In genomic region chr2:56227811-56228210, GRCh38 we compare ENCODE assay signal across 16 cellular contexts. TPM values are rescaled to one million over a fixed set of nuclear protein-coding genes. Genes with fewer than 3 reads are reported as not detected.
DNase-seq lines count a peak whose midpoint lies in the region; TF ChIP-seq lines count a peak whose summit lies in the region.
"Had no signal": no experiment of that assay in that cellular context is flagged by ENCODE, and none has a peak within 500 bp of the region (broad histone marks: within the 10 kb centered on the region; RNA-seq: fewer than 3 reads in every experiment).

No MANE protein-coding gene starts in this region.

- peak overlapping the region; percentile 32 for H3K9ac ChIP-seq in skeletal muscle satellite cell (ENCODE audit: low read depth, low read length)
- H3K9ac ChIP-seq: BLaER1 had no signal

- no peak for TF ChIP-seq EP300 in esophagus muscularis mucosa (IDR thresholded peaks at IDR 0.05)

- no peaks in the 10 kb centered on the region; the same call in 1 of the 2 replicates for H3K27me3 Mint-ChIP-seq in HFFc6 (ENCODE audit: insufficient read depth)
- H3K27me3 Mint-ChIP-seq: CD8-positive, alpha-beta memory T cell had no signal

- no peak overlapping the region for H3K4me2 ChIP-seq in skeletal muscle satellite cell (ENCODE audit: low read length)
- H3K4me2 ChIP-seq: BLaER1, GM23338 had no signal

- H3K4me3 Mint-ChIP-seq in HFFc6, result no peak overlapping the region
- H3K4me3 Mint-ChIP-seq: CD8-positive, alpha-beta memory T cell; GM23338 had no signal

- 100% methylated on average over 1 of the region's 1 CpG for WGBS in esophagus muscularis mucosa

- no peak overlapping the region for H3K4me3 ChIP-seq in AG10803 (ENCODE audit: low read length)
- H3K4me3 ChIP-seq in fibroblast of pulmonary artery (replicated peaks; ENCODE audit: low read depth, low read length), result no peak overlapping the region
- H3K4me3 ChIP-seq in skeletal muscle satellite cell (ENCODE audit: low read length), result no peak overlapping the region
- H3K4me3 ChIP-seq in esophagus muscularis mucosa, result no peak overlapping the region
- H3K4me3 ChIP-seq: BLaER1, GM23338, K562 had no signal

- DNase-seq in AG10803 (ENCODE audit: low read depth) (peak; percentile 59), HFFc6 (no peak), fibroblast of pulmonary artery (ENCODE audit: low read depth) (peak; percentile 27), NCI-H1694 treated with DMSO at 0.1 percent for 48 hours (lab: John Stamatoyannopoulos, UW) (no peak), esophagus muscularis mucosa (ENCODE audit: extremely low spot score) (no peak), DMS153 treated with DMSO at 0.1 percent for 48 hours (lab: John Stamatoyannopoulos, UW; ENCODE audit: unreplicated experiment) (no peak)
- DNase-seq: AML-193; Caco-2; CD8-positive, alpha-beta memory T cell; DMS53; H7 had no signal

- no peak overlapping the region for H3K27ac ChIP-seq in esophagus muscularis mucosa (replicated peaks in 1 of 4)
- H3K27ac ChIP-seq: BLaER1, HL-60 had no signal

- peaks cover 95% of the 10 kb centered on the region for H3K4me1 Mint-ChIP-seq in HFFc6 (ENCODE audit: low read depth)
- H3K4me1 Mint-ChIP-seq: CD8-positive, alpha-beta memory T cell had no signal

- intact Hi-C loops in esophagus muscularis mucosa (cut with DNase I), result no loop called here

- H3K27me3 ChIP-seq in skeletal muscle satellite cell (ENCODE audit: control insufficient read depth, insufficient read depth, low read length) (no peaks in the 10 kb centered on the region), esophagus muscularis mucosa (peaks cover 0 to 3% (median 0%) of the 10 kb centered on the region in 4 donors)
- H3K27me3 ChIP-seq: BLaER1 had no signal

- no peak for TF ChIP-seq CTCF in AG10803 (conservative IDR thresholded peaks at IDR 0.05; ENCODE audit: low read length)
- TF ChIP-seq CTCF in HFFc6 (IDR thresholded peaks at IDR 0.05), result no peak
- no peak for TF ChIP-seq CTCF in fibroblast of pulmonary artery (IDR thresholded peaks at IDR 0.05; ENCODE audit: low read length, missing control alignments)
- no peak for TF ChIP-seq CTCF in esophagus muscularis mucosa (IDR thresholded peaks at IDR 0.05)

- no peaks in the 10 kb centered on the region for H3K9me3 Mint-ChIP-seq in HFFc6
- H3K9me3 Mint-ChIP-seq: GM23338 had no signal

- H3K27ac Mint-ChIP-seq in HFFc6, result peak overlapping the region; percentile 66; the same call in 1 of the 2 replicates
- H3K27ac Mint-ChIP-seq: CD8-positive, alpha-beta memory T cell; GM23338 had no signal

- H3K36me3 ChIP-seq in skeletal muscle satellite cell (ENCODE audit: insufficient read depth, low read length) (no peaks in the 10 kb centered on the region), esophagus muscularis mucosa (no peaks in the 10 kb centered on the region)
- H3K36me3 ChIP-seq: BLaER1 had no signal

- peaks cover 13% of the 10 kb centered on the region for H3K36me3 Mint-ChIP-seq in HFFc6 (ENCODE audit: low read depth)
- H3K36me3 Mint-ChIP-seq: CD8-positive, alpha-beta memory T cell had no signal

- H3K9me3 ChIP-seq in skeletal muscle satellite cell (replicated peaks; ENCODE audit: low read length) (no peaks in the 10 kb centered on the region), esophagus muscularis mucosa (no peaks in the 10 kb centered on the region)
- H3K9me3 ChIP-seq: BLaER1, Caco-2 had no signal

- no peak for TF ChIP-seq POLR2A in esophagus muscularis mucosa (IDR thresholded peaks at IDR 0.05; ENCODE audit: low read depth)

- H3K4me1 ChIP-seq in skeletal muscle satellite cell (ENCODE audit: control insufficient read depth, insufficient read depth, low read length) (peaks cover 79% of the 10 kb centered on the region), esophagus muscularis mucosa (no peaks in the 10 kb centered on the region)
- H3K4me1 ChIP-seq: BLaER1, Caco-2 had no signal

RNA-seq across cellular contexts. Expression of gene CCDC85A, which starts 44.0 kb away (rescaled TPM):
- 10 to 100 TPM; 25.5 to 39.3 (median 36.9) TPM for total RNA-seq in HFFc6 (2021; fragmentation: NEBNext Ultra II Directional; extraction: Animal tissue kit (Norgen Biotek cat#: 25700))
- total RNA-seq in skeletal muscle satellite cell (2012; rRNA removed), result 0.76 and 2.0 TPM in 2 replicates
- 1 to 10 TPM; 4.0 to 6.7 (median 5.8) TPM for total RNA-seq in esophagus muscularis mucosa
- total RNA-seq: Caco-2; CD8-positive, alpha-beta memory T cell had no signal

Comparison
In these comparisons a context has a peak if more than half of its experiments do, and no peak if none do; other contexts are left out.
1. DNase-seq: peak in AG10803 (single experiment) and fibroblast of pulmonary artery (single experiment); none in HFFc6 (single experiment), NCI-H1694 treated with DMSO at 0.1 percent for 48 hours (single experiment), esophagus muscularis mucosa (single experiment) and DMS153 treated with DMSO at 0.1 percent for 48 hours (single experiment).